In genomic region chr12:126069549-126070165, GRCh38 we compare ENCODE assay signal across 8 cellular contexts.
A peak's percentile ranks its signal among the peaks of the same experiment; 100 is the strongest.
DNase-seq lines count a peak whose midpoint lies in the region; FAIRE-seq and TF ChIP-seq lines count a peak whose summit lies in the region.

No MANE protein-coding gene starts in this region.

- no peaks in the 10 kb centered on the region for H3K4me1 Mint-ChIP-seq in activated CD4-positive, alpha-beta T cell treated with anti-CD3 and anti-CD28 coated beads, Interleukin-2, amount 10 ng/mL, durations not matched to agents 7 days and 5 days

- CTCF ChIA-PET in activated CD4-positive, alpha-beta T cell treated with anti-CD3 and anti-CD28 coated beads, Interleukin-2, amount 10 ng/mL, durations not matched to agents 7 days and 5 days (lab: Charles Lee): no interaction called here

- no peaks in the 10 kb centered on the region for H4K20me1 ChIP-seq in DOHH2 (ENCODE audit: control insufficient read depth, insufficient read depth, low read depth, low read length)

- H3K4me2 ChIP-seq in DOHH2 (ENCODE audit: low read length): no peak overlapping the region

- peaks cover 2% of the 10 kb centered on the region for H3K9me3 Mint-ChIP-seq in activated CD4-positive, alpha-beta T cell treated with anti-CD3 and anti-CD28 coated beads, Interleukin-2, amount 10 ng/mL, durations not matched to agents 7 days and 5 days

- H3K9me2 ChIP-seq in DOHH2 (replicated peaks; ENCODE audit: control insufficient read depth, low read length): no peaks in the 10 kb centered on the region

- H3K4me3 Mint-ChIP-seq in activated CD4-positive, alpha-beta T cell treated with anti-CD3 and anti-CD28 coated beads, Interleukin-2, amount 10 ng/mL, durations not matched to agents 7 days and 5 days: no peak overlapping the region

- H3K27ac ChIP-seq in DOHH2 (ENCODE audit: low read depth, low read length): no peak overlapping the region
- H3K27ac ChIP-seq in coronary artery: no peak overlapping the region

- H3K4me3 ChIP-seq in DOHH2 (ENCODE audit: low read length) (no peak overlapping the region), coronary artery (no peak overlapping the region)

- no peak for TF ChIP-seq POLR2A in H54 (IDR thresholded peaks at IDR 0.05; ENCODE audit: low read depth, low read length)

- H3K36me3 ChIP-seq in DOHH2 (ENCODE audit: control insufficient read depth, low read length): no peaks in the 10 kb centered on the region

- H3K27ac Mint-ChIP-seq in activated CD4-positive, alpha-beta T cell treated with anti-CD3 and anti-CD28 coated beads, Interleukin-2, amount 10 ng/mL, durations not matched to agents 7 days and 5 days: no peak overlapping the region

- no peaks in the 10 kb centered on the region for H3K36me3 Mint-ChIP-seq in activated CD4-positive, alpha-beta T cell treated with anti-CD3 and anti-CD28 coated beads, Interleukin-2, amount 10 ng/mL, durations not matched to agents 7 days and 5 days (ENCODE audit: low read depth)

- POLR2A ChIA-PET in activated CD4-positive, alpha-beta T cell treated with anti-CD3 and anti-CD28 coated beads, Interleukin-2, amount 10 ng/mL, durations not matched to agents 7 days and 5 days (lab: Charles Lee): no interaction called here

- no peaks in the 10 kb centered on the region for H3K27me3 Mint-ChIP-seq in activated CD4-positive, alpha-beta T cell treated with anti-CD3 and anti-CD28 coated beads, Interleukin-2, amount 10 ng/mL, durations not matched to agents 7 days and 5 days

- H3F3A ChIP-seq in DOHH2 (ENCODE audit: control insufficient read depth, insufficient read depth): no peaks in the 10 kb centered on the region

- peak; percentile 77 for TF ChIP-seq CTCF in DOHH2 (IDR thresholded peaks at IDR 0.05; ENCODE audit: low read depth, low read length, poor library complexity, severe bottlenecking)
- no peak for TF ChIP-seq CTCF in coronary artery (IDR thresholded peaks at IDR 0.05)

- no peaks in the 10 kb centered on the region for H3K9me3 ChIP-seq in DOHH2 (ENCODE audit: control insufficient read depth, insufficient read depth, low read length)

- H3K27me3 ChIP-seq in DOHH2 (ENCODE audit: control insufficient read depth, low read length): no peaks in the 10 kb centered on the region

- no peak for FAIRE-seq in H54 (lab: Jason Lieb, UNC)

- H3K4me1 ChIP-seq in DOHH2 (ENCODE audit: control insufficient read depth, low read length): no peaks in the 10 kb centered on the region

- no peaks in the 10 kb centered on the region for H3K79me2 ChIP-seq in DOHH2 (ENCODE audit: control insufficient read depth, low read length)

- DNase-seq in H54 (ENCODE audit: insufficient read length, low spot score) (peak; percentile 9), NCI-H2081 (lab: John Stamatoyannopoulos, UW) (peak; percentile 65 to 78), glomerular visceral epithelial cell (ENCODE audit: extremely low spot score) (peak; percentile 47), coronary artery (ENCODE audit: low spot score) (no peak), pons (ENCODE audit: low spot score) (no peak)
- peak; percentile 59 for DNase-seq in activated CD4-positive, alpha-beta T cell treated with anti-CD3 and anti-CD28 coated beads, Interleukin-2, amount 10 ng/mL, durations not matched to agents 7 days and 5 days
- DNase-seq in stimulated activated CD4-positive, alpha-beta T cell treated with anti-CD3 and anti-CD28 coated beads, Interleukin-4, amount 100 ng/mL, for 48 hours (ENCODE audit: low read depth in 2 of 2): peak; percentile 20 to 68

Comparison
In these comparisons a context has a peak if more than half of its experiments do, and no peak if none do; other contexts are left out.
1. DNase-seq: peak in H54 (single experiment), NCI-H2081 (2 of 2), activated CD4-positive, alpha-beta T cell treated with anti-CD3 and anti-CD28 coated beads, Interleukin-2, amount 10 ng/mL, durations not matched to agents 7 days and 5 days (single experiment), glomerular visceral epithelial cell (single experiment) and stimulated activated CD4-positive, alpha-beta T cell treated with anti-CD3 and anti-CD28 coated beads, Interleukin-4, amount 100 ng/mL, for 48 hours (2 of 2); none in coronary artery (single experiment) and pons (single experiment).